ENCODE assay signal across 8 cellular contexts in the genomic region with DNA sequence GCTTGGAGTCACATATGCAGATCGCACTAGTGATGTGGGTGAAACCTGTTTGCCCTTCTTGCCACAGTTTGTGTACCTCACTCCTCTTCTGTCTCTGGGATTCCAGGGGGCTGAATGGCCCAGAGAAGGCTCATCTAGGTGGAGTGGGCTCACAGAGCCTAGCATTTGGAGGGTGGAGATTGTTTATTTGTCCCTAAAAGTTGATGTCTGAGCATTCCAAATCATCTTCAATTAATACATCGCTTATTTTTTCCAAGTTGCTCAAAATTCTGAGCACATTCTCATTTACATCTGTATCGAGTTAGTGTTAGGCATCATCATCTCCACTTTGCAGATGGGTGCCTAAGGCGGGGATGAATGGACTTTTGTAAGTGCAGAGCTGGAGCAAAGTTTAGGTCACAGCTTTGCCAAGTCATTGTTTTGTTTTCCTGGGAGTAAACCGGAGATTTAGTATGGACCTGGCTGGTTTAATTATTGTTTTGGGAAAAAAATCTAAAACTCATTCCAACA. TPM values are rescaled to one million over a fixed set of nuclear protein-coding genes. Genes with fewer than 3 reads are reported as not detected.
DNase-seq lines count a peak whose midpoint lies in the region; ATAC-seq, FAIRE-seq and TF ChIP-seq lines count a peak whose summit lies in the region.

No MANE protein-coding gene starts in this region.

- H3K9me3 ChIP-seq in hepatocyte (ENCODE audit: low read depth) (no peaks in the 10 kb centered on the region), skeletal muscle tissue (ENCODE audit: control insufficient read depth in 3 of 3, low read length in 3 of 3) (no peaks in the 10 kb centered on the region)

- intact Hi-C loops in activated B cell treated with CpG ODN at 0.5 μM for 24 hours (cut with micrococcal nuclease) = no loop called here

- no peak for ATAC-seq in activated B cell treated with CpG ODN at 0.5 μM for 24 hours (ENCODE audit: low read depth)
- ATAC-seq in HG02973 (IDR thresholded peaks at IDR 0.05; ENCODE audit: unreplicated experiment) = no peak

- no peaks in the 10 kb centered on the region for H3K9me2 ChIP-seq in hepatocyte (replicated peaks; ENCODE audit: insufficient read depth)

- no peaks in the 10 kb centered on the region for H3K36me3 ChIP-seq in hepatocyte (replicated peaks; ENCODE audit: insufficient read depth, low read depth)
- H3K36me3 ChIP-seq in skeletal muscle tissue (ENCODE audit: control insufficient read depth in 3 of 3, insufficient read depth in 3 of 3, low read length in 3 of 3) = no peaks in the 10 kb centered on the region

- 29% methylated on average over 5 of the region's 5 CpGs for WGBS in hepatocyte (ENCODE audit: low lambda C conversion rate, missing lambda C conversion rate)

- H3K27me3 Mint-ChIP-seq in activated B cell treated with CpG ODN at 0.5 μM for 24 hours = no peaks in the 10 kb centered on the region

- H3K27me3 ChIP-seq in hepatocyte (no peaks in the 10 kb centered on the region), skeletal muscle tissue (ENCODE audit: control insufficient read depth in 3 of 3, insufficient read depth in 3 of 3, low read length in 3 of 3) (no peaks in the 10 kb centered on the region)

- H3K27ac Mint-ChIP-seq in activated B cell treated with CpG ODN at 0.5 μM for 24 hours = no peak overlapping the region

- TF ChIP-seq CTCF in activated B cell treated with CpG ODN at 0.5 μM for 24 hours (IDR thresholded peaks at IDR 0.05) (no peak), hepatocyte (IDR thresholded peaks at IDR 0.05; ENCODE audit: poor library complexity) (no peak)

- H3K9me3 Mint-ChIP-seq in activated B cell treated with CpG ODN at 0.5 μM for 24 hours = no peaks in the 10 kb centered on the region

- H3K4me3 Mint-ChIP-seq in activated B cell treated with CpG ODN at 0.5 μM for 24 hours = peak overlapping the region; percentile 53

- peaks cover 54% of the 10 kb centered on the region for H3K4me1 ChIP-seq in hepatocyte (ENCODE audit: insufficient read depth)
- peaks cover 30 to 53% (median 41%) of the 10 kb centered on the region in 3 donors for H3K4me1 ChIP-seq in skeletal muscle tissue (ENCODE audit: control insufficient read depth in 3 of 3, insufficient read depth in 3 of 3, low read length in 3 of 3)

- H4K20me1 ChIP-seq in hepatocyte (ENCODE audit: insufficient read depth, poor library complexity, severe bottlenecking) = peaks cover 51% of the 10 kb centered on the region

- in situ Hi-C loops in G401 (cut with HindIII; ENCODE audit: low sequenced_read_pairs) = no loop called here

- POLR2A ChIA-PET in activated B cell treated with CpG ODN at 0.5 μM for 24 hours (lab: Charles Lee) = interaction anchor here (0.7 kb wide), 1 partner anchor 257 kb away, joined by 5 read pairs; no protein-coding TSS in a partner anchor

- H3K36me3 Mint-ChIP-seq in activated B cell treated with CpG ODN at 0.5 μM for 24 hours (ENCODE audit: low read depth) = peaks cover 2% of the 10 kb centered on the region

- DNase-seq in GM12891 (ENCODE audit: insufficient read length, low spot score) (no peak), activated B cell treated with CpG ODN at 0.5 μM for 24 hours (no peak), hepatocyte (ENCODE audit: low spot score) (no peak), NCI-H2227 (lab: John Stamatoyannopoulos, UW; ENCODE audit: unreplicated experiment) (no peak), G401 (ENCODE audit: low spot score) (no peak), HUDEP-2 (lab: John Stamatoyannopoulos, UW; ENCODE audit: unreplicated experiment in 76 of 76) (no peak)

- no peak overlapping the region for H2AFZ ChIP-seq in hepatocyte

- peak overlapping the region; percentile 4 to 54 (median 6) for H3K9ac ChIP-seq in skeletal muscle tissue (ENCODE audit: low read depth in 1 of 3, low read length in 3 of 3)

- H3K4me3 ChIP-seq in hepatocyte (peak overlapping the region; percentile 93), skeletal muscle tissue (ENCODE audit: low read length in 3 of 3) (peak overlapping the region; percentile 16 to 55 (median 46))

- CTCF ChIA-PET in activated B cell treated with CpG ODN at 0.5 μM for 24 hours (lab: Charles Lee) = no interaction called here

- no peak for TF ChIP-seq POLR2A in GM12891 (IDR thresholded peaks at IDR 0.05; ENCODE audit: low read depth, low read length)

- H3K27ac ChIP-seq in hepatocyte (peak overlapping the region; percentile 99), skeletal muscle tissue (ENCODE audit: low read depth, low read length) (peak overlapping the region; percentile 50)

- peaks cover 91% of the 10 kb centered on the region for H3K79me2 ChIP-seq in hepatocyte

- FAIRE-seq in GM12891 (lab: Jason Lieb, UNC) = peak; percentile 5

- H3K4me2 ChIP-seq in hepatocyte = peak overlapping the region; percentile 82

- peaks cover 42% of the 10 kb centered on the region for H3K4me1 Mint-ChIP-seq in activated B cell treated with CpG ODN at 0.5 μM for 24 hours

TF ChIP-seq in GM12891, 5 proteins besides CTCF, POLR2A, EP300 and RAD21:
- TF ChIP-seq TAF1 (IDR thresholded peaks at IDR 0.05; ENCODE audit: low read depth, low read length) = no peak
- TF ChIP-seq POLR2AphosphoS5 (IDR thresholded peaks at IDR 0.05; ENCODE audit: low read depth, low read length) = no peak
- no peak for TF ChIP-seq POU2F2 (IDR thresholded peaks at IDR 0.05; ENCODE audit: low read depth, low read length)
- TF ChIP-seq PAX5 (IDR thresholded peaks at IDR 0.05; ENCODE audit: insufficient read depth, low read length, severe bottlenecking) = no peak
- no peak for TF ChIP-seq SPI1 (IDR thresholded peaks at IDR 0.05; ENCODE audit: low read depth, low read length)

RNA-seq across cellular contexts. Expression of gene ABL1, which starts 2.0 kb away (rescaled TPM):
- polyA plus RNA-seq in GM12891 (2012; ENCODE audit: low read depth, missing spikeins) = 16.6 TPM
- total RNA-seq in activated B cell treated with CpG ODN at 0.5 μM for 24 hours (32.8 and 41.6 TPM in 2 replicates), hepatocyte (44.5 and 46.6 TPM in 2 replicates), skeletal muscle tissue (27.7 TPM)
- polyA plus RNA-seq in hepatocyte = 41.1 and 43.2 TPM in 2 replicates
- 22.3 and 27.1 TPM in 2 replicates for total RNA-seq in G401 (2014; rRNA removed; shearing (Covaris generic))

RNA-seq across cellular contexts. Expression of gene QRFP, which starts 59.6 kb away (rescaled TPM):
- 0.15 TPM for polyA plus RNA-seq in GM12891 (2012; ENCODE audit: low read depth, missing spikeins)
- total RNA-seq in activated B cell treated with CpG ODN at 0.5 μM for 24 hours (not detected in 2 replicates), hepatocyte (not detected in 2 replicates), skeletal muscle tissue (not detected)
- polyA plus RNA-seq in hepatocyte = 0.21 and 0.74 TPM in 2 replicates
- total RNA-seq in G401 (2014; rRNA removed; shearing (Covaris generic)) = not detected in 2 replicates
